In genomic region chr3:140081836-140082331, GRCh38 we compare ENCODE assay signal across 18 cellular contexts.
DNase-seq lines count a peak whose midpoint lies in the region; ATAC-seq and TF ChIP-seq lines count a peak whose summit lies in the region.
"Had no signal": no experiment of that assay in that cellular context is flagged by ENCODE, and none has a peak within 500 bp of the region (broad histone marks: within the 10 kb centered on the region; RNA-seq: fewer than 3 reads in every experiment).

No MANE protein-coding gene starts in this region.

- TF ChIP-seq CTCF in epithelial cell of proximal tubule (conservative IDR thresholded peaks at IDR 0.05; ENCODE audit: low read depth, low read length) (no peak), thyroid gland (IDR thresholded peaks at IDR 0.05) (no peak)

- no peaks in the 10 kb centered on the region for H3K4me1 ChIP-seq in thyroid gland
- H3K4me1 ChIP-seq: BE2C, Caco-2 had no signal

- peak; percentile 21 for DNase-seq in Daoy (ENCODE audit: low read depth)
- peak; percentile 75 for DNase-seq in NCI-H146 (lab: John Stamatoyannopoulos, UW)
- peak; percentile 30 for DNase-seq in epithelial cell of proximal tubule (ENCODE audit: low read depth)
- peak; percentile 33 for DNase-seq in left kidney (ENCODE audit: low read depth, low spot score)
- no peak for DNase-seq in thyroid gland
- no peak for DNase-seq in NOMO-1 (lab: John Stamatoyannopoulos, UW; ENCODE audit: unreplicated experiment in 2 of 2)
- DNase-seq in activated CD8-positive, alpha-beta memory T cell treated with anti-CD3 and anti-CD28 coated beads, Interleukin-2, amount 50 U/mL, for 4 hours: no peak
- DNase-seq: ACHN; BE2C; C1 segment of cervical spinal cord; Caco-2; CD4-positive, CD25-positive, alpha-beta regulatory T cell; CD8-positive, alpha-beta memory T cell; GDM1; HCEC 1CT had no signal

- no peaks in the 10 kb centered on the region for H3K27me3 ChIP-seq in thyroid gland
- H3K27me3 ChIP-seq: BE2C had no signal

- no peak for TF ChIP-seq POLR2A in thyroid gland (IDR thresholded peaks at IDR 0.05)

- no peak for ATAC-seq in HG03457 (IDR thresholded peaks at IDR 0.05; ENCODE audit: unreplicated experiment)
- ATAC-seq: GM23338 had no signal

- H3K4me3 ChIP-seq in epithelial cell of proximal tubule (ENCODE audit: low read depth, low read length) (no peak overlapping the region), thyroid gland (replicated peaks in 1 of 3) (no peak overlapping the region)
- H3K4me3 ChIP-seq: GM23338 had no signal

- intact Hi-C loops in thyroid gland (cut with DNase I): no loop called here

- 48 to 69% methylated on average over 2 of the region's 2 CpGs for WGBS in thyroid gland, 2 donors

- no peaks in the 10 kb centered on the region for H3K36me3 ChIP-seq in thyroid gland
- H3K36me3 ChIP-seq: BE2C had no signal

- no peaks in the 10 kb centered on the region for H3K9me3 ChIP-seq in thyroid gland
- H3K9me3 ChIP-seq: BE2C, Caco-2 had no signal

- no peak overlapping the region for H3K27ac ChIP-seq in thyroid gland
- H3K27ac ChIP-seq: HL-60 had no signal

Comparison
In these comparisons a context has a peak if more than half of its experiments do, and no peak if none do; other contexts are left out.
1. DNase-seq: peak in Daoy (single experiment), NCI-H146 (single experiment), epithelial cell of proximal tubule (single experiment) and left kidney (single experiment); none in thyroid gland (0 of 2), NOMO-1 (0 of 2) and activated CD8-positive, alpha-beta memory T cell treated with anti-CD3 and anti-CD28 coated beads, Interleukin-2, amount 50 U/mL, for 4 hours (single experiment).